Comparison of ENCODE assay signal across 1 cellular context in genomic region chrX:75273483-75273882, GRCh38.
TF ChIP-seq lines count a peak whose summit lies in the region.

No MANE protein-coding gene starts in this region.

TF ChIP-seq in GM12878, 131 proteins besides CTCF, POLR2A, EP300 and RAD21 (continued from another document):
- TF ChIP-seq ZBTB11 (CRISPR knock-in tag; IDR thresholded peaks at IDR 0.05): no peak
- TF ChIP-seq SMAD1 (IDR thresholded peaks at IDR 0.05; ENCODE audit: low read depth, partially characterized antibody): no peak
- TF ChIP-seq ETV6 (conservative IDR thresholded peaks at IDR 0.05 in 1 of 2, IDR thresholded peaks at IDR 0.05 in 1 of 2; ENCODE audit: borderline replicate concordance in 1 of 2, low read depth in 1 of 2): no peak
- no peak for TF ChIP-seq USF1 (IDR thresholded peaks at IDR 0.05; ENCODE audit: borderline replicate concordance, extremely low read length, insufficient read depth, low read depth, low read length)
- TF ChIP-seq JUNB (IDR thresholded peaks at IDR 0.05): no peak
- no peak for TF ChIP-seq BACH1 (IDR thresholded peaks at IDR 0.05; ENCODE audit: borderline replicate concordance)
- TF ChIP-seq ZNF24 (IDR thresholded peaks at IDR 0.05): no peak
- TF ChIP-seq EED (IDR thresholded peaks at IDR 0.05; ENCODE audit: low read depth): no peak
